ENCODE assay signal across 15 cellular contexts in the genomic region with DNA sequence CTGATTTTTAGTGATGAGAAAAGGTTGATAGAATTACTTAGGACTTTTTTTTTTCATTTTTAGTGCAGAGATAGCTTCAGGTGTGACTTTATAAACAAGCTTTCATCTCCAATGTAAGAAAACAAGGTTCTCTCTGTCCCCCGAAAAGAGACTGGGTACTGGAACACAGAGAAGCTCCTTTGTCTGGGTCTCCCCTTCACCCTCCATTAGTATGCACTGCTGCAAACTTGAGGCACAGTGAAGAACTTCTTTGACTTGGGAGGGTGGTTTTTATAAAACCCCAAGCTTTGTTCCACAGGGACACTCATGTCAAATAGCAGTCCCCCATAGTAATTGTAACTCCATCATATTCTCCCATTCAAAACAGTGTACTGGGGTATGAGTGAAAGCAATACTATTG.
DNase-seq lines count a peak whose midpoint lies in the region; ATAC-seq and TF ChIP-seq lines count a peak whose summit lies in the region.
"Had no signal": no experiment of that assay in that cellular context is flagged by ENCODE, and none has a peak within 500 bp of the region (broad histone marks: within the 10 kb centered on the region; RNA-seq: fewer than 3 reads in every experiment).

No MANE protein-coding gene starts in this region.

- peak overlapping the region; percentile 56 for H3K27ac ChIP-seq in angular gyrus (ENCODE audit: low read depth, low read length)
- H3K27ac ChIP-seq in dorsolateral prefrontal cortex, result peak overlapping the region in 58 of 59 donors; percentile 43 to 95 (median 83)
- H3K27ac ChIP-seq in temporal lobe (ENCODE audit: low read depth, low read length), result peak overlapping the region; percentile 62
- H3K27ac ChIP-seq: GM23248 had no signal

- no peaks in the 10 kb centered on the region for H3K9me3 ChIP-seq in HAP-1
- H3K9me3 ChIP-seq: BE2C, Caco-2 had no signal

- DNase-seq in dorsolateral prefrontal cortex (no peak), medulla oblongata (ENCODE audit: extremely low spot score) (peak; percentile 69), GM19238 (ENCODE audit: insufficient read length, low spot score) (no peak), HAP-1 (ENCODE audit: low spot score in 2 of 2) (no peak)
- DNase-seq: BE2C; C1 segment of cervical spinal cord; Caco-2; CD4-positive, CD25-positive, alpha-beta regulatory T cell; GM23248; HCEC 1CT; KBM-7 had no signal

- H3K4me3 ChIP-seq in dorsolateral prefrontal cortex (peak overlapping the region in 26 of 59 donors; percentile 0 to 64 (median 17)), HAP-1 (no peak overlapping the region)
- H3K4me3 ChIP-seq: GM23248 had no signal

- no peaks in the 10 kb centered on the region for H3K36me3 ChIP-seq in HAP-1 (replicated peaks)
- H3K36me3 ChIP-seq: BE2C had no signal

- peaks cover 46% of the 10 kb centered on the region for H3K4me1 ChIP-seq in HAP-1
- H3K4me1 ChIP-seq: Caco-2 had no signal

- intact Hi-C loops in dorsolateral prefrontal cortex (cut with DNase I), result loop anchor here (5.0 to 10.0 kb wide), 2 partner anchors 53 to 79 kb away; no protein-coding TSS in a partner anchor

- TF ChIP-seq CTCF in dorsolateral prefrontal cortex (IDR thresholded peaks at IDR 0.05 in 54 of 56, conservative IDR thresholded peaks at IDR 0.05 in 2 of 56; ENCODE audit: low read depth in 1 of 56, partially characterized antibody in 56 of 56), result no peak

- ATAC-seq in GM19463 (IDR thresholded peaks at IDR 0.05; ENCODE audit: unreplicated experiment), result no peak
- ATAC-seq: HepG2 had no signal

- H3K27me3 ChIP-seq in dorsolateral prefrontal cortex (no peaks in the 10 kb centered on the region), HAP-1 (ENCODE audit: low read depth) (no peaks in the 10 kb centered on the region)
- H3K27me3 ChIP-seq: BE2C had no signal

- in situ Hi-C loops in HAP-1 (cut with MboI; ENCODE audit: low sequenced_read_pairs), result loop anchor here (10.0 kb wide), 1 partner anchor 67 kb away; no protein-coding TSS in a partner anchor
